8 cellular contexts compared by ENCODE assay signal in the genomic region with DNA sequence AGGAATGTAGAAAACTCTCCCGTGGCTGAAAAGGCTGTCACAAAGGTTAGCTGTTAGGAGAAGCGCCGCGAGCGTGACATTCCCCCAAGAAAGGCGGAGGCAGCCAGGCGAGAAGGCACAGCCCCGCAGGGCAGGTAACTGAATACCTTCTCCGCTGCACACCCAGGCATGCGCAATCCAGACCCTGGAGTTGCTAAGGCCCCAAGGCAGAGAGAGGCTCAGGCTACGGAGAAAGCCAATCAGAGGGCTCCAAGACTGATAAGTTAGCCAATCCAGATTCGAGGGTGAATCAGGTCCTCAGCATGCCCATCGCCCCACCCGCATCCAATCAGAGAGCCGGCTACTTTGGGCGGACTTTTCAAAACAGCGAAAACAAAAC.
DNase-seq lines count a peak whose midpoint lies in the region; ATAC-seq and TF ChIP-seq lines count a peak whose summit lies in the region.

No MANE protein-coding gene starts in this region.

- peak; percentile 99 for DNase-seq in AG08395 (ENCODE audit: low spot score)
- peak; percentile 89 for DNase-seq in NCI-H2196 (lab: John Stamatoyannopoulos, UW; ENCODE audit: unreplicated experiment)
- peak; percentile 100 for DNase-seq in cerebellar cortex (ENCODE audit: low spot score)
- peak; percentile 100 for DNase-seq in iris pigment epithelial cell (ENCODE audit: low read depth)
- peak; percentile 83 for DNase-seq in stimulated activated CD4-positive, alpha-beta T cell treated with anti-CD3 and anti-CD28 coated beads, Interleukin-12 subunit alpha, Interleukin-12 subunit beta, amount 100 ng/mL, for 4 hours

- TF ChIP-seq CTCF in VCaP (conservative IDR thresholded peaks at IDR 0.05), result no peak

- ATAC-seq in GM18873 (IDR thresholded peaks at IDR 0.05; ENCODE audit: low FRiP score, unreplicated experiment), result peak; percentile 92
- ATAC-seq in HG03135 (IDR thresholded peaks at IDR 0.05; ENCODE audit: unreplicated experiment), result peak; percentile 92

- H3K27ac ChIP-seq in VCaP, result peak overlapping the region; percentile 96

Comparison
In these comparisons a context has a peak if more than half of its experiments do, and no peak if none do; other contexts are left out.
1. Peak in every context shown above with its lines: DNase-seq, ATAC-seq and H3K27ac ChIP-seq.